Comparison of ENCODE assay signal across 15 cellular contexts in genomic region chr15:92653366-92653765, GRCh38. TPM values are rescaled to one million over a fixed set of nuclear protein-coding genes. Genes with fewer than 3 reads are reported as not detected.
DNase-seq lines count a peak whose midpoint lies in the region; ATAC-seq and TF ChIP-seq lines count a peak whose summit lies in the region.
"Had no signal": no experiment of that assay in that cellular context is flagged by ENCODE, and none has a peak within 500 bp of the region (broad histone marks: within the 10 kb centered on the region; RNA-seq: fewer than 3 reads in every experiment).

No MANE protein-coding gene starts in this region.

- peaks cover 6% of the 10 kb centered on the region for H3K4me1 Mint-ChIP-seq in activated T-cell treated with anti-CD3 and anti-CD28 coated beads, Interleukin-2, amount 50 U/mL, for 4 hours (ENCODE audit: low read depth)
- H3K4me1 Mint-ChIP-seq in type B pancreatic cell (ENCODE audit: unreplicated experiment) = peaks cover 19% of the 10 kb centered on the region
- peaks cover 8% of the 10 kb centered on the region for H3K4me1 Mint-ChIP-seq in activated CD4-positive, alpha-beta T cell treated with anti-CD3 and anti-CD28 coated beads for 36 hours

- H3K27me3 ChIP-seq in colonic mucosa (no peaks in the 10 kb centered on the region), mucosa of stomach (ENCODE audit: control insufficient read depth, insufficient read depth, low read length) (no peaks in the 10 kb centered on the region)

- H3K27me3 Mint-ChIP-seq in activated T-cell treated with anti-CD3 and anti-CD28 coated beads, Interleukin-2, amount 50 U/mL, for 4 hours (ENCODE audit: low read depth) = peaks cover 54% of the 10 kb centered on the region
- peaks cover 27% of the 10 kb centered on the region for H3K27me3 Mint-ChIP-seq in type B pancreatic cell
- H3K27me3 Mint-ChIP-seq in activated CD4-positive, alpha-beta T cell treated with anti-CD3 and anti-CD28 coated beads for 36 hours = peaks cover 25% of the 10 kb centered on the region

- no peak overlapping the region for H3K27ac ChIP-seq in colonic mucosa

- CTCF ChIA-PET in activated CD4-positive, alpha-beta T cell treated with anti-CD3 and anti-CD28 coated beads for 36 hours (lab: Charles Lee) = no interaction called here

- H3K36me3 ChIP-seq in colonic mucosa (no peaks in the 10 kb centered on the region), mucosa of stomach (ENCODE audit: control insufficient read depth, insufficient read depth, low read length) (no peaks in the 10 kb centered on the region)

- H3K9me3 Mint-ChIP-seq in activated T-cell treated with anti-CD3 and anti-CD28 coated beads, Interleukin-2, amount 50 U/mL, for 4 hours = peaks cover 5% of the 10 kb centered on the region
- H3K9me3 Mint-ChIP-seq in type B pancreatic cell = peaks cover 5% of the 10 kb centered on the region
- H3K9me3 Mint-ChIP-seq in activated CD4-positive, alpha-beta T cell treated with anti-CD3 and anti-CD28 coated beads for 36 hours (ENCODE audit: low read depth) = no peaks in the 10 kb centered on the region
- H3K9me3 Mint-ChIP-seq: effector memory CD8-positive, alpha-beta T cell had no signal

- POLR2A ChIA-PET in activated CD4-positive, alpha-beta T cell treated with anti-CD3 and anti-CD28 coated beads for 36 hours (lab: Charles Lee) = no interaction called here

- H3K4me1 ChIP-seq in colonic mucosa = no peaks in the 10 kb centered on the region
- H3K4me1 ChIP-seq in mucosa of stomach (ENCODE audit: control insufficient read depth, insufficient read depth, low read length) = peaks cover 49% of the 10 kb centered on the region

- H3K9me3 ChIP-seq in colonic mucosa = no peaks in the 10 kb centered on the region
- H3K9me3 ChIP-seq in mucosa of stomach (ENCODE audit: control insufficient read depth, low read length) = no peaks in the 10 kb centered on the region

- no peak for DNase-seq in activated T-cell treated with anti-CD3 and anti-CD28 coated beads, Interleukin-2, amount 50 U/mL, for 4 hours
- DNase-seq in activated T-cell treated with anti-CD3 and anti-CD28 coated beads, Interleukin-2, amount 50 U/mL, for 48 hours = no peak
- DNase-seq in colonic mucosa (peak; percentile 16), type B pancreatic cell (ENCODE audit: extremely low spot score, unreplicated experiment) (peak; percentile 27), NCI-H146 (lab: John Stamatoyannopoulos, UW) (no peak)
- no peak for DNase-seq in effector CD4-positive, alpha-beta T cell
- no peak for DNase-seq in activated CD4-positive, alpha-beta T cell treated with anti-CD3 and anti-CD28 coated beads for 36 hours
- DNase-seq: activated CD4-positive, alpha-beta T cell treated with anti-CD3 and anti-CD28 coated beads, Interleukin-2, amount 10 ng/mL, durations not matched to agents 24 days and 14 days; effector memory CD8-positive, alpha-beta T cell; GOT3; stimulated activated CD4-positive, alpha-beta T cell treated with anti-CD3 and anti-CD28 coated beads, Interleukin-2, amount 100 ng/mL, for 24 hours; stimulated activated naive CD8-positive, alpha-beta T cell treated with anti-CD3 and anti-CD28 coated beads, Interleukin-15, Interleukin-2, amounts not matched to agents 100 U/mL and 50 U/mL, for 24 hours; SW 1271 had no signal

- H3K4me3 ChIP-seq in colonic mucosa (no peak overlapping the region), mucosa of stomach (ENCODE audit: low read length) (peak overlapping the region; percentile 21)

- ATAC-seq in activated T-cell treated with anti-CD3 and anti-CD28 coated beads, Interleukin-2, amount 50 U/mL, for 4 hours = no peak
- ATAC-seq in activated CD4-positive, alpha-beta T cell treated with anti-CD3 and anti-CD28 coated beads for 36 hours = no peak
- ATAC-seq: effector memory CD8-positive, alpha-beta T cell; stimulated activated naive CD8-positive, alpha-beta T cell treated with anti-CD3 and anti-CD28 coated beads, Interleukin-15, Interleukin-2, amounts not matched to agents 100 U/mL and 50 U/mL, for 24 hours had no signal

- peak overlapping the region; percentile 24 for H3K4me3 Mint-ChIP-seq in activated T-cell treated with anti-CD3 and anti-CD28 coated beads, Interleukin-2, amount 50 U/mL, for 4 hours
- peak overlapping the region; percentile 89 for H3K4me3 Mint-ChIP-seq in type B pancreatic cell
- H3K4me3 Mint-ChIP-seq in activated CD4-positive, alpha-beta T cell treated with anti-CD3 and anti-CD28 coated beads for 36 hours = no peak overlapping the region
- H3K4me3 Mint-ChIP-seq: activated CD4-positive, alpha-beta T cell treated with anti-CD3 and anti-CD28 coated beads, Interleukin-2, amount 10 ng/mL, durations not matched to agents 24 days and 14 days; effector memory CD8-positive, alpha-beta T cell had no signal

- TF ChIP-seq CTCF in colonic mucosa (IDR thresholded peaks at IDR 0.05) (no peak), type B pancreatic cell (conservative IDR thresholded peaks at IDR 0.05) (no peak)

- H3K27ac Mint-ChIP-seq in type B pancreatic cell = no peak overlapping the region
- no peak overlapping the region for H3K27ac Mint-ChIP-seq in activated CD4-positive, alpha-beta T cell treated with anti-CD3 and anti-CD28 coated beads for 36 hours
- H3K27ac Mint-ChIP-seq: activated CD4-positive, alpha-beta T cell treated with anti-CD3 and anti-CD28 coated beads, Interleukin-2, amount 10 ng/mL, durations not matched to agents 24 days and 14 days; B cell; effector memory CD8-positive, alpha-beta T cell had no signal

- intact Hi-C loops in colonic mucosa (cut with DNase I) = no loop called here
- intact Hi-C loops in activated CD4-positive, alpha-beta T cell treated with anti-CD3 and anti-CD28 coated beads for 36 hours (cut with DNase I, micrococcal nuclease) = no loop called here

- H3K9ac ChIP-seq in colonic mucosa (ENCODE audit: low read depth in 2 of 2, low read length in 2 of 2) (no peak overlapping the region), mucosa of stomach (ENCODE audit: low read length) (peak overlapping the region; percentile 33)

- H3K36me3 Mint-ChIP-seq in activated T-cell treated with anti-CD3 and anti-CD28 coated beads, Interleukin-2, amount 50 U/mL, for 4 hours (ENCODE audit: insufficient read depth) = no peaks in the 10 kb centered on the region
- H3K36me3 Mint-ChIP-seq in type B pancreatic cell = no peaks in the 10 kb centered on the region
- peaks cover 2% of the 10 kb centered on the region for H3K36me3 Mint-ChIP-seq in activated CD4-positive, alpha-beta T cell treated with anti-CD3 and anti-CD28 coated beads for 36 hours (ENCODE audit: low read depth)

RNA-seq across cellular contexts. Expression of gene FAM174B, which starts 2.2 kb away (rescaled TPM):
- 1 to 10 TPM; 2.7 to 6.2 (median 3.6) TPM for total RNA-seq in activated T-cell treated with anti-CD3 and anti-CD28 coated beads, Interleukin-2, amount 50 U/mL, for 4 hours
- total RNA-seq in colonic mucosa = 10 to 100 TPM; 25.2 to 25.7 TPM
- 33.2 and 41.4 TPM in 2 replicates for total RNA-seq in type B pancreatic cell (ENCODE audit: low replicate concordance)
- 1 to 10 TPM; 4.0 to 4.9 TPM for total RNA-seq in activated CD4-positive, alpha-beta T cell treated with anti-CD3 and anti-CD28 coated beads for 36 hours

Comparison
In these comparisons a context has a peak if more than half of its experiments do, and no peak if none do; other contexts are left out.
1. DNase-seq: peak in colonic mucosa (single experiment) and type B pancreatic cell (single experiment); none in activated T-cell treated with anti-CD3 and anti-CD28 coated beads, Interleukin-2, amount 50 U/mL, for 4 hours (single experiment), activated T-cell treated with anti-CD3 and anti-CD28 coated beads, Interleukin-2, amount 50 U/mL, for 48 hours (0 of 2), NCI-H146 (single experiment), effector CD4-positive, alpha-beta T cell (single experiment) and activated CD4-positive, alpha-beta T cell treated with anti-CD3 and anti-CD28 coated beads for 36 hours (single experiment).